ENCODE assay signal across 34 cellular contexts in genomic region chr3:54986294-54986693, GRCh38. TPM values are rescaled to one million over a fixed set of nuclear protein-coding genes. Genes with fewer than 3 reads are reported as not detected.
A peak's percentile ranks its signal among the peaks of the same experiment; 100 is the strongest.
DNase-seq lines count a peak whose midpoint lies in the region; ATAC-seq and TF ChIP-seq lines count a peak whose summit lies in the region.
"Had no signal": no experiment of that assay in that cellular context is flagged by ENCODE, and none has a peak within 500 bp of the region (broad histone marks: within the 10 kb centered on the region; RNA-seq: fewer than 3 reads in every experiment).

No MANE protein-coding gene starts in this region.

- TF ChIP-seq POLR2A in breast epithelium (IDR thresholded peaks at IDR 0.05): no peak
- TF ChIP-seq POLR2A in right lobe of liver (IDR thresholded peaks at IDR 0.05): no peak

- H3K9me3 ChIP-seq in mammary epithelial cell (replicated peaks; ENCODE audit: insufficient read depth, low read length) (no peaks in the 10 kb centered on the region), breast epithelium (no peaks in the 10 kb centered on the region), upper lobe of right lung (no peaks in the 10 kb centered on the region), right lobe of liver (no peaks in the 10 kb centered on the region)
- H3K9me3 ChIP-seq: body of pancreas, SJCRH30, tibial artery had no signal

- H3K27me3 Mint-ChIP-seq in endothelial cell (ENCODE audit: unreplicated experiment): no peaks in the 10 kb centered on the region
- H3K27me3 Mint-ChIP-seq: activated CD4-positive, alpha-beta T cell treated with anti-CD3 and anti-CD28 coated beads, Interleukin-2, amount 10 ng/mL, durations not matched to agents 7 days and 5 days; CD8-positive, alpha-beta memory T cell had no signal

- H3K4me1 ChIP-seq in mammary epithelial cell (ENCODE audit: insufficient read depth, low read length) (no peaks in the 10 kb centered on the region), breast epithelium (no peaks in the 10 kb centered on the region), upper lobe of right lung (peaks cover 10% of the 10 kb centered on the region), right lobe of liver (no peaks in the 10 kb centered on the region)
- H3K4me1 ChIP-seq: body of pancreas had no signal

- no peaks in the 10 kb centered on the region for H3K9me3 Mint-ChIP-seq in endothelial cell (ENCODE audit: unreplicated experiment)
- H3K9me3 Mint-ChIP-seq: activated CD4-positive, alpha-beta T cell treated with anti-CD3 and anti-CD28 coated beads, Interleukin-2, amount 10 ng/mL, durations not matched to agents 7 days and 5 days; T-helper 1 cell treated with Interleukin-12 subunit alpha and Interleukin-12 subunit beta and Interleukin-4 antibody, amounts not matched to agents 30 μg/mL and 1 μg/mL, for 36 hours had no signal

- H3K4me1 Mint-ChIP-seq in endothelial cell (ENCODE audit: unreplicated experiment): peaks cover 26% of the 10 kb centered on the region
- H3K4me1 Mint-ChIP-seq: activated CD4-positive, alpha-beta T cell treated with anti-CD3 and anti-CD28 coated beads, Interleukin-2, amount 10 ng/mL, durations not matched to agents 7 days and 5 days; CD8-positive, alpha-beta memory T cell; natural killer cell had no signal

- in situ Hi-C loops in mammary epithelial cell (cut with MboI; ENCODE audit: low sequenced_read_pairs in 2 of 2): no loop called here

- BruUV-seq in mammary epithelial cell (replicated peaks; lab: Mats Ljungman, UMichigan): no TSS peak

- no peak overlapping the region for H3K27ac ChIP-seq in mammary epithelial cell (ENCODE audit: insufficient read depth, low read depth, low read length)
- H3K27ac ChIP-seq in breast epithelium: no peak overlapping the region
- no peak overlapping the region for H3K27ac ChIP-seq in upper lobe of right lung
- no peak overlapping the region for H3K27ac ChIP-seq in right lobe of liver
- H3K27ac ChIP-seq: body of pancreas, PC-9, SJCRH30, tibial artery, WERI-Rb-1 had no signal

- TF ChIP-seq CTCF in mammary epithelial cell (conservative IDR thresholded peaks at IDR 0.05 in 1 of 2, IDR thresholded peaks at IDR 0.05 in 1 of 2; ENCODE audit: extremely low read depth in 1 of 2, insufficient read depth in 1 of 2, low read depth in 1 of 2, low read length in 2 of 2) (no peak), breast epithelium (IDR thresholded peaks at IDR 0.05) (no peak), endothelial cell (IDR thresholded peaks at IDR 0.05; ENCODE audit: unreplicated experiment) (no peak), upper lobe of right lung (IDR thresholded peaks at IDR 0.05) (no peak), right lobe of liver (IDR thresholded peaks at IDR 0.05) (no peak)

- H3K4me2 ChIP-seq in mammary epithelial cell (ENCODE audit: insufficient read depth, low read depth, low read length): no peak overlapping the region
- H3K4me2 ChIP-seq: PC-9 had no signal

- intact Hi-C loops in mammary epithelial cell (cut with micrococcal nuclease) (no loop called here), breast epithelium (cut with DNase I; ENCODE audit: low total_unique reads) (no loop called here), upper lobe of right lung (cut with DNase I) (no loop called here), right lobe of liver (cut with DNase I) (no loop called here)

- H3K4me3 Mint-ChIP-seq in endothelial cell (ENCODE audit: unreplicated experiment): no peak overlapping the region
- H3K4me3 Mint-ChIP-seq: activated CD4-positive, alpha-beta T cell treated with anti-CD3 and anti-CD28 coated beads, Interleukin-2, amount 10 ng/mL, durations not matched to agents 7 days and 5 days; activated T-cell treated with anti-CD3 and anti-CD28 coated beads, Interleukin-2, amount 50 U/mL, for 4 hours; CD8-positive, alpha-beta memory T cell; natural killer cell; T-helper 1 cell treated with Interleukin-12 subunit alpha and Interleukin-12 subunit beta and Interleukin-4 antibody, amounts not matched to agents 30 μg/mL and 1 μg/mL, for 36 hours had no signal

- H3K79me2 ChIP-seq in mammary epithelial cell (ENCODE audit: insufficient read depth, low read length): no peaks in the 10 kb centered on the region

- H3K27ac Mint-ChIP-seq in endothelial cell (ENCODE audit: unreplicated experiment): peak overlapping the region; percentile 25
- H3K27ac Mint-ChIP-seq: activated CD4-positive, alpha-beta T cell treated with anti-CD3 and anti-CD28 coated beads, Interleukin-2, amount 10 ng/mL, durations not matched to agents 7 days and 5 days; CD8-positive, alpha-beta memory T cell; natural killer cell; T-helper 1 cell treated with Interleukin-12 subunit alpha and Interleukin-12 subunit beta and Interleukin-4 antibody, amounts not matched to agents 30 μg/mL and 1 μg/mL, for 36 hours had no signal

- H3K36me3 Mint-ChIP-seq in endothelial cell (ENCODE audit: low read depth, unreplicated experiment): no peaks in the 10 kb centered on the region
- H3K36me3 Mint-ChIP-seq: CD8-positive, alpha-beta memory T cell; natural killer cell had no signal

- ATAC-seq in upper lobe of right lung: peak; percentile 73
- no peak for ATAC-seq in GM21360 (IDR thresholded peaks at IDR 0.05; ENCODE audit: unreplicated experiment)
- no peak for ATAC-seq in right lobe of liver
- ATAC-seq: activated T-cell treated with anti-CD3 and anti-CD28 coated beads, Interleukin-2, amount 50 U/mL, for 4 hours; body of pancreas; HepG2; left ventricle myocardium superior; natural killer cell; stimulated activated naive CD8-positive, alpha-beta T cell treated with anti-CD3 and anti-CD28 coated beads, Interleukin-15, Interleukin-2, amounts not matched to agents 100 U/mL and 50 U/mL, for 24 hours had no signal

- dilution Hi-C loops in mammary epithelial cell (cut with HindIII; ENCODE audit: low sequenced_read_pairs): no loop called here

- WGBS in mammary epithelial cell (ENCODE audit: low coverage, missing lambda C conversion rate): 19% methylated on average over 3 of the region's 4 CpGs
- 52% methylated on average over 4 of the region's 4 CpGs for WGBS in right lobe of liver (ENCODE audit: insufficient coverage, low coverage, low lambda C conversion rate, missing lambda C conversion rate)

- H3K27me3 ChIP-seq in mammary epithelial cell (ENCODE audit: insufficient read depth, low read length): no peaks in the 10 kb centered on the region
- no peaks in the 10 kb centered on the region for H3K27me3 ChIP-seq in breast epithelium
- H3K27me3 ChIP-seq in upper lobe of right lung: no peaks in the 10 kb centered on the region
- H3K27me3 ChIP-seq in right lobe of liver: no peaks in the 10 kb centered on the region
- H3K27me3 ChIP-seq: body of pancreas, SJCRH30, tibial artery had no signal

- H3K36me3 ChIP-seq in mammary epithelial cell (ENCODE audit: insufficient read depth, low read length): no peaks in the 10 kb centered on the region
- no peaks in the 10 kb centered on the region for H3K36me3 ChIP-seq in breast epithelium
- H3K36me3 ChIP-seq in upper lobe of right lung: no peaks in the 10 kb centered on the region
- no peaks in the 10 kb centered on the region for H3K36me3 ChIP-seq in right lobe of liver
- H3K36me3 ChIP-seq: SJCRH30, tibial artery, WERI-Rb-1 had no signal

- CTCF ChIA-PET in mammary epithelial cell (lab: Charles Lee; ENCODE audit: low non-redundant PET): no interaction called here

- DNase-seq in mammary epithelial cell (peak; percentile 2), breast epithelium (ENCODE audit: low spot score in 2 of 2) (no peak), SIG-M5 treated with dmso at 0.1 percent for 504 hours (lab: John Stamatoyannopoulos, UW; ENCODE audit: unreplicated experiment) (peak; percentile 91), endothelial cell (ENCODE audit: low spot score) (no peak), upper lobe of right lung (no peak), right lobe of liver (no peak), HCEC 1CT (no peak)
- DNase-seq: 8988T; activated CD4-positive, alpha-beta T cell treated with anti-CD3 and anti-CD28 coated beads, Interleukin-2, amount 10 ng/mL, durations not matched to agents 7 days and 5 days; activated naive CD4-positive, alpha-beta T cell; activated T-cell treated with anti-CD3 and anti-CD28 coated beads, Interleukin-2, amount 50 U/mL, for 4 hours; body of pancreas; CD8-positive, alpha-beta memory T cell; DMS153; left ventricle myocardium superior; natural killer cell; NCI-H2029; NCI-H2227 treated with DMSO at 0.1 percent for 48 hours; NCI-H748 treated with DMSO at 0.1 percent for 48 hours; PC-9; SJCRH30; stimulated activated naive CD8-positive, alpha-beta T cell treated with anti-CD3 and anti-CD28 coated beads, Interleukin-15, Interleukin-2, amounts not matched to agents 100 U/mL and 50 U/mL, for 24 hours; tibial artery; WERI-Rb-1 had no signal

- H4K20me1 ChIP-seq in mammary epithelial cell (ENCODE audit: insufficient read depth, low read length): no peaks in the 10 kb centered on the region

- H3K4me3 ChIP-seq in mammary epithelial cell (replicated peaks in 1 of 3; ENCODE audit: insufficient read depth in 1 of 3, low read depth in 2 of 3, low read length in 3 of 3) (no peak overlapping the region), breast epithelium (no peak overlapping the region), upper lobe of right lung (no peak overlapping the region), right lobe of liver (no peak overlapping the region)
- H3K4me3 ChIP-seq: body of pancreas, PC-9, SJCRH30, skin epidermis, tibial artery had no signal

- H3K9ac ChIP-seq in mammary epithelial cell (ENCODE audit: insufficient read depth, low read length): no peak overlapping the region

- H2AFZ ChIP-seq in mammary epithelial cell (ENCODE audit: low read depth, low read length): peak overlapping the region; percentile 30
- H2AFZ ChIP-seq: PC-9 had no signal

RNA-seq across cellular contexts. Expression of gene LRTM1, which starts 58.4 kb away (rescaled TPM):
- total RNA-seq in mammary epithelial cell (not detected), breast epithelium (not detected), endothelial cell (ENCODE audit: unreplicated experiment) (not detected), upper lobe of right lung (not detected), right lobe of liver (not detected)
- not detected for polyA plus RNA-seq in mammary epithelial cell
- polyA minus RNA-seq in mammary epithelial cell: not detected
- total RNA-seq: activated CD4-positive, alpha-beta T cell treated with anti-CD3 and anti-CD28 coated beads, Interleukin-2, amount 10 ng/mL, durations not matched to agents 7 days and 5 days; activated T-cell treated with anti-CD3 and anti-CD28 coated beads, Interleukin-2, amount 50 U/mL, for 4 hours; body of pancreas; CD8-positive, alpha-beta memory T cell; chondrocyte; glomerular endothelial cell; H4; HepG2; left ventricle myocardium superior; natural killer cell; osteocyte; PC-9; renal cortical epithelial cell had no signal
- polyA plus RNA-seq: adipose tissue; CD8-positive, alpha-beta memory T cell; HepG2 had no signal

Comparison
In these comparisons a context has a peak if more than half of its experiments do, and no peak if none do; other contexts are left out.
1. DNase-seq: peak in mammary epithelial cell (single experiment) and SIG-M5 treated with dmso at 0.1 percent for 504 hours (single experiment); none in breast epithelium (0 of 2), endothelial cell (single experiment), upper lobe of right lung (single experiment), right lobe of liver (0 of 3) and HCEC 1CT (single experiment).